In the genomic region with DNA sequence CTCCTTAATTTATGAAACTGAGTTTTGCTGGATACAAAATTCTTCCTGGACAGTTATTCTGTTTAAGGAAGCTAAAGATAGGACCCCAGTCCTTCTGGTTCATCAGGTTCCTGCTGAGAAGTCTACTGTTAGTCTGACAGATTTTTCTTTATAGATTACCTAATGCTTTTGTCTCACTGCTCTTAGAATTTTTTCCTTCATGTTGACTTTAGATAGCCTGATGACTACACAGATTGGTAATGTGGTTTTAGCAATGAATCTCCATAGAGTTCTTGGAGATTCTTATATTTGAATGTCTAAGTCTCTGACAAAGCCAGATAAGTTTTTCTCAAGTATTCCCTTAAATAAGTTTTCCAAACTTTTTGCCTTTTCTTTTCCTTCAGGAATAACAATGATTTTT, we compare ENCODE assay signal across 17 cellular contexts.
A peak's percentile ranks its signal among the peaks of the same experiment; 100 is the strongest.
DNase-seq lines count a peak whose midpoint lies in the region; ATAC-seq, FAIRE-seq and TF ChIP-seq lines count a peak whose summit lies in the region.
"Had no signal": no experiment of that assay in that cellular context is flagged by ENCODE, and none has a peak within 500 bp of the region (broad histone marks: within the 10 kb centered on the region; RNA-seq: fewer than 3 reads in every experiment).

No MANE protein-coding gene starts in this region.

- peak overlapping the region; percentile 89 for H2AFZ ChIP-seq in ACC112 (ENCODE audit: low read length, unreplicated experiment)
- H2AFZ ChIP-seq in astrocyte (ENCODE audit: low read depth, low read length), result no peak overlapping the region

- no peak overlapping the region for H3K9ac ChIP-seq in astrocyte (ENCODE audit: low read length)
- H3K9ac ChIP-seq: BLaER1 had no signal

- H3K4me1 ChIP-seq in ACC112 (ENCODE audit: control insufficient read depth, insufficient read depth, low read length, unreplicated experiment), result peaks cover 6% of the 10 kb centered on the region
- H3K4me1 ChIP-seq in astrocyte (ENCODE audit: insufficient read depth, low read length), result peaks cover 3% of the 10 kb centered on the region
- H3K4me1 ChIP-seq in right cardiac atrium (ENCODE audit: control insufficient read depth, insufficient read depth, low read length), result no peaks in the 10 kb centered on the region
- H3K4me1 ChIP-seq: BLaER1, Peyer's patch had no signal

- H3K4me3 ChIP-seq in ACC112 (ENCODE audit: low read depth, low read length) (peak overlapping the region; percentile 61; the same call in 1 of the 2 replicates), astrocyte (ENCODE audit: insufficient read depth, low read depth, low read length) (no peak overlapping the region), right cardiac atrium (ENCODE audit: low read length) (no peak overlapping the region)
- H3K4me3 ChIP-seq: BLaER1, Peyer's patch had no signal

- no peaks in the 10 kb centered on the region for H3K27me3 Mint-ChIP-seq in astrocyte (ENCODE audit: low read depth, unreplicated experiment)

- peaks cover 1% of the 10 kb centered on the region for H3K36me3 Mint-ChIP-seq in astrocyte (ENCODE audit: low read depth, unreplicated experiment)

- intact Hi-C loops in right cardiac atrium (cut with DNase I), result no loop called here

- H3K27ac ChIP-seq in ACC112 (ENCODE audit: low read depth, low read length) (peak overlapping the region; percentile 51), astrocyte (ENCODE audit: low read depth, low read length) (no peak overlapping the region), right cardiac atrium (ENCODE audit: low read length) (no peak overlapping the region)
- H3K27ac ChIP-seq: BLaER1, Peyer's patch had no signal

- no peak for ATAC-seq in right cardiac atrium

- peaks cover 12% of the 10 kb centered on the region for H3K4me1 Mint-ChIP-seq in astrocyte (ENCODE audit: low read depth, unreplicated experiment)

- H3K27me3 ChIP-seq in ACC112 (ENCODE audit: insufficient read depth, low read length) (no peaks in the 10 kb centered on the region), astrocyte (ENCODE audit: insufficient read depth, low read length) (no peaks in the 10 kb centered on the region), right cardiac atrium (ENCODE audit: control insufficient read depth, insufficient read depth) (no peaks in the 10 kb centered on the region)
- H3K27me3 ChIP-seq: BLaER1, Peyer's patch had no signal

- no peaks in the 10 kb centered on the region for H3K9me3 Mint-ChIP-seq in astrocyte (ENCODE audit: unreplicated experiment)

- H3K9me3 ChIP-seq in astrocyte (ENCODE audit: insufficient read depth, low read depth, low read length), result peaks cover 4% of the 10 kb centered on the region
- H3K9me3 ChIP-seq in right cardiac atrium (ENCODE audit: control insufficient read depth, low read length), result no peaks in the 10 kb centered on the region
- H3K9me3 ChIP-seq: Peyer's patch had no signal

- H3K4me2 ChIP-seq in astrocyte (ENCODE audit: low read length), result no peak overlapping the region
- H3K4me2 ChIP-seq: BLaER1 had no signal

- peak; percentile 3 for DNase-seq in HPDE6-E6E7 (ENCODE audit: extremely low spot score)
- peak; percentile 37 for DNase-seq in astrocyte (ENCODE audit: low read depth)
- peak; percentile 37 for DNase-seq in kidney tubule cell (ENCODE audit: low spot score)
- DNase-seq in occipital lobe (lab: John Stamatoyannopoulos, UW), result no peak
- DNase-seq in effector CD8-positive, alpha-beta T cell (lab: John Stamatoyannopoulos, UW), result no peak
- no peak for DNase-seq in islet precursor cell
- DNase-seq in right cardiac atrium, result no peak
- DNase-seq: EL, H9, Kasumi-1, MV-4-11, NCI-H1436, NCI-H2081 treated with DMSO at 0.1 percent for 48 hours, Peyer's patch, SHP77 had no signal

- FAIRE-seq in astrocyte (lab: Jason Lieb, UNC), result no peak

- TF ChIP-seq CTCF in astrocyte (IDR thresholded peaks at IDR 0.05; ENCODE audit: insufficient read depth, low read depth, low read length), result no peak

- H3K36me3 ChIP-seq in ACC112 (ENCODE audit: insufficient read depth, low read length) (no peaks in the 10 kb centered on the region), astrocyte (ENCODE audit: insufficient read depth, low read length) (no peaks in the 10 kb centered on the region)
- H3K36me3 ChIP-seq: BLaER1, Peyer's patch had no signal

- no peaks in the 10 kb centered on the region for H3K79me2 ChIP-seq in ACC112 (ENCODE audit: control insufficient read depth, insufficient read depth, low read length, unreplicated experiment)
- H3K79me2 ChIP-seq in astrocyte (ENCODE audit: insufficient read depth, low read length), result no peaks in the 10 kb centered on the region

- H3K4me3 Mint-ChIP-seq in astrocyte (ENCODE audit: unreplicated experiment), result no peak overlapping the region
- H3K4me3 Mint-ChIP-seq: H9 had no signal

- H4K20me1 ChIP-seq in astrocyte (ENCODE audit: insufficient read depth, low read length), result no peaks in the 10 kb centered on the region
- H4K20me1 ChIP-seq: BLaER1 had no signal

- H3K27ac Mint-ChIP-seq in astrocyte (ENCODE audit: unreplicated experiment), result peak overlapping the region; percentile 16
- H3K27ac Mint-ChIP-seq: H9 had no signal

Comparison
In these comparisons a context has a peak if more than half of its experiments do, and no peak if none do; other contexts are left out.
1. DNase-seq: peak in HPDE6-E6E7 (single experiment), astrocyte (single experiment) and kidney tubule cell (single experiment); none in occipital lobe (single experiment), effector CD8-positive, alpha-beta T cell (single experiment), islet precursor cell (single experiment) and right cardiac atrium (0 of 3).